Comparison of ENCODE assay signal across 8 cellular contexts in genomic region chr5:176060472-176061268, GRCh38.
A peak's percentile ranks its signal among the peaks of the same experiment; 100 is the strongest.
DNase-seq lines count a peak whose midpoint lies in the region; ATAC-seq and TF ChIP-seq lines count a peak whose summit lies in the region.
"Not testable (repeated sequence)": the region's sequence is repeated elsewhere in the genome, so short reads cannot be mapped to it uniquely, and the experiment has no call there.

No MANE protein-coding gene starts in this region.

- WGBS in psoas muscle, 3 donors, result 0 to 6% (median 4%) methylated on average over 10 to 18 of the region's 65 CpGs
- no CpG with 5 or more reads among the region's 65 CpGs for WGBS in upper lobe of left lung, 2 donors

- H3K36me3 ChIP-seq in left lung; psoas muscle (ENCODE audit: insufficient read depth in 1 of 2, low read depth in 1 of 2); upper lobe of left lung: not testable (repeated sequence)

- DNase-seq in activated CD4-positive, alpha-beta T cell treated with anti-CD3 and anti-CD28 coated beads for 36 hours, result peak; percentile 27
- peak in 1 of 2 donors; percentile 55 for DNase-seq in activated T-cell treated with anti-CD3 and anti-CD28 coated beads, Interleukin-2, amount 50 U/mL, for 72 hours
- not testable (repeated sequence) for DNase-seq in left lung, psoas muscle
- DNase-seq in upper lobe of left lung, result peak in 1 of 2 donors; percentile 73

- H3K9me3 Mint-ChIP-seq in activated CD4-positive, alpha-beta T cell treated with anti-CD3 and anti-CD28 coated beads for 36 hours (ENCODE audit: low read depth); activated T-cell treated with anti-CD3 and anti-CD28 coated beads, Interleukin-2, amount 50 U/mL, for 72 hours: not testable (repeated sequence)

- intact Hi-C loops in activated CD4-positive, alpha-beta T cell treated with anti-CD3 and anti-CD28 coated beads for 36 hours (cut with DNase I, micrococcal nuclease); left lung (cut with DNase I); psoas muscle (cut with DNase I): not testable (repeated sequence)

- not testable (repeated sequence) for H3K27ac Mint-ChIP-seq in activated CD4-positive, alpha-beta T cell treated with anti-CD3 and anti-CD28 coated beads for 36 hours; activated T-cell treated with anti-CD3 and anti-CD28 coated beads, Interleukin-2, amount 50 U/mL, for 72 hours

- TF ChIP-seq POLR2A in upper lobe of left lung (IDR thresholded peaks at IDR 0.05), result peak in 1 of 4 donors; percentile 16

- peak; percentile 62 for ATAC-seq in GM18868 (IDR thresholded peaks at IDR 0.05; ENCODE audit: unreplicated experiment)
- ATAC-seq in GM21786 (IDR thresholded peaks at IDR 0.05; ENCODE audit: unreplicated experiment), result peak; percentile 86
- ATAC-seq in activated CD4-positive, alpha-beta T cell treated with anti-CD3 and anti-CD28 coated beads for 36 hours, result peak; percentile 99
- ATAC-seq in activated T-cell treated with anti-CD3 and anti-CD28 coated beads, Interleukin-2, amount 50 U/mL, for 72 hours (replicated peaks in 1 of 2), result peak; percentile 97 to 99
- ATAC-seq in esophagus mucosa, result peak; percentile 63
- ATAC-seq in left lung, result peak; percentile 92
- ATAC-seq in psoas muscle, result peak; percentile 37 to 64 (median 52)
- peak; percentile 75 to 87 for ATAC-seq in upper lobe of left lung (ENCODE audit: low FRiP score in 2 of 2)

- H3K4me3 ChIP-seq in left lung, psoas muscle, upper lobe of left lung: not testable (repeated sequence)

- H3K4me1 ChIP-seq in left lung, psoas muscle, upper lobe of left lung: not testable (repeated sequence)

- H3K9me3 ChIP-seq in left lung, psoas muscle, upper lobe of left lung: not testable (repeated sequence)

- not testable (repeated sequence) for H3K4me3 Mint-ChIP-seq in activated CD4-positive, alpha-beta T cell treated with anti-CD3 and anti-CD28 coated beads for 36 hours
- H3K4me3 Mint-ChIP-seq in activated T-cell treated with anti-CD3 and anti-CD28 coated beads, Interleukin-2, amount 50 U/mL, for 72 hours, result peak overlapping the region; percentile 57 to 70

- POLR2A ChIA-PET in activated CD4-positive, alpha-beta T cell treated with anti-CD3 and anti-CD28 coated beads for 36 hours (lab: Charles Lee), result not testable (repeated sequence)

- H3K27me3 Mint-ChIP-seq in activated CD4-positive, alpha-beta T cell treated with anti-CD3 and anti-CD28 coated beads for 36 hours; activated T-cell treated with anti-CD3 and anti-CD28 coated beads, Interleukin-2, amount 50 U/mL, for 72 hours (ENCODE audit: low read depth): not testable (repeated sequence)

- H3K36me3 Mint-ChIP-seq in activated CD4-positive, alpha-beta T cell treated with anti-CD3 and anti-CD28 coated beads for 36 hours (ENCODE audit: low read depth); activated T-cell treated with anti-CD3 and anti-CD28 coated beads, Interleukin-2, amount 50 U/mL, for 72 hours (ENCODE audit: insufficient read depth in 2 of 2): not testable (repeated sequence)

- not testable (repeated sequence) for H3K27me3 ChIP-seq in left lung; psoas muscle (ENCODE audit: insufficient read depth in 3 of 3, low read length in 2 of 3); upper lobe of left lung

- H3K27ac ChIP-seq in left lung, psoas muscle, upper lobe of left lung: not testable (repeated sequence)

- CTCF ChIA-PET in activated CD4-positive, alpha-beta T cell treated with anti-CD3 and anti-CD28 coated beads for 36 hours (lab: Charles Lee), result not testable (repeated sequence)

- H3K4me1 Mint-ChIP-seq in activated CD4-positive, alpha-beta T cell treated with anti-CD3 and anti-CD28 coated beads for 36 hours; activated T-cell treated with anti-CD3 and anti-CD28 coated beads, Interleukin-2, amount 50 U/mL, for 72 hours (ENCODE audit: low read depth): not testable (repeated sequence)

- TF ChIP-seq CTCF in left lung (IDR thresholded peaks at IDR 0.05); psoas muscle (IDR thresholded peaks at IDR 0.05); upper lobe of left lung (IDR thresholded peaks at IDR 0.05): not testable (repeated sequence)

- not testable (repeated sequence) for TF ChIP-seq EP300 in upper lobe of left lung (IDR thresholded peaks at IDR 0.05)
